ENCODE assay signal across 12 cellular contexts in the genomic region with DNA sequence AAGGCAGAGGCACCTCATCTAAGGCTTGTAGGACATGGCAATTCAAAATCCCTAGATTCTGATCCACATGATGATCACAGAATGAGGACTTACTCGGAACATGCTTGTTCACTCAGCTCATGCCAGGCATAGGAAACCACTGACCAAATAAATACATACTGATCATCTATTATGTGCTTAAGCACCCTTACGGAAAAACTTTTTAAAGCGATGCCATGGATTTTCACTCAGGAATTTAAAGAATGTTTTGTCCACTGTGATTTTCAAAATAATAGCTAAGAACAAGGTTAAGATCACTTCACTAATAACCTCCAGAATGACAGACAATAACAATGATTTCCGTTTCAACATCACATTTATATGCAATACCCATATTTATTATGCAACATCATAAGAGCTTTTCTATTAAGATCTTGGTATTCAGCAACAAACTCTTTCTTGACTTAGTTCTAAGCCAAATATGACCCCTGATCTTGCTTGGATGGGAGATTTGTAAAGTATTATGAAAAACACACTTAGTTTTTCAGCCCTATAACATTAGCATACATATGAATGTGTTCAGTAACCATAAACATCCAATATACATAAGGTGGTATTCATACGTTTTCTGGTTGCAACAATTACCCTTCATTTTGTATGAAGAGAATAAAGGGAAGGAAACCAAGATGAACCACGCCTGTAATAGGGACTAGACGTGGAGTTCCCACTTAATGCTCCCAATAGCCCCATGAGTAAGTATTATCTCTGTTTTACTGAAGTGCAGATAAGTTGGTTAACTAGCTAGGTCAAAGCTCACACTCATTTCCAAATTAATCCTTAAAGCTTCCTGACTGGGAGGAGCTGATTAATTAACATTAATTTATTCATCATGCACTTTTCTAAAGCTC. TPM values are rescaled to one million over a fixed set of nuclear protein-coding genes. Genes with fewer than 3 reads are reported as not detected.
DNase-seq lines count a peak whose midpoint lies in the region; ATAC-seq and TF ChIP-seq lines count a peak whose summit lies in the region.
"Had no signal": no experiment of that assay in that cellular context is flagged by ENCODE, and none has a peak within 500 bp of the region (broad histone marks: within the 10 kb centered on the region; RNA-seq: fewer than 3 reads in every experiment).

No MANE protein-coding gene starts in this region.

- peaks cover 22% of the 10 kb centered on the region for H3K4me1 Mint-ChIP-seq in activated naive CD4-positive, alpha-beta T cell treated with anti-CD3 and anti-CD28 coated beads, Interleukin-2, amount 50 U/mL, for 24 hours
- H3K4me1 Mint-ChIP-seq in activated naive CD4-positive, alpha-beta T cell treated with anti-CD3 and anti-CD28 coated beads, Interleukin-2, amount 10 ng/mL, durations not matched to agents 7 days and 5 days = peaks cover 8% of the 10 kb centered on the region
- H3K4me1 Mint-ChIP-seq in type B pancreatic cell (ENCODE audit: unreplicated experiment) = peaks cover 12% of the 10 kb centered on the region

- CTCF ChIA-PET in activated naive CD4-positive, alpha-beta T cell treated with anti-CD3 and anti-CD28 coated beads, Interleukin-2, amount 10 ng/mL, durations not matched to agents 7 days and 5 days (lab: Charles Lee) = no interaction called here

- no peaks in the 10 kb centered on the region for H3K36me3 Mint-ChIP-seq in activated naive CD4-positive, alpha-beta T cell treated with anti-CD3 and anti-CD28 coated beads, Interleukin-2, amount 50 U/mL, for 24 hours
- peaks cover 2% of the 10 kb centered on the region for H3K36me3 Mint-ChIP-seq in activated naive CD4-positive, alpha-beta T cell treated with anti-CD3 and anti-CD28 coated beads, Interleukin-2, amount 10 ng/mL, durations not matched to agents 7 days and 5 days
- H3K36me3 Mint-ChIP-seq in type B pancreatic cell = peaks cover 4% of the 10 kb centered on the region

- no peak for DNase-seq in activated naive CD4-positive, alpha-beta T cell treated with anti-CD3 and anti-CD28 coated beads, Interleukin-2, amount 10 ng/mL, durations not matched to agents 7 days and 5 days
- DNase-seq in astrocyte of the hippocampus (ENCODE audit: low read depth, low spot score) (peak; percentile 34), lung microvascular endothelial cell (ENCODE audit: low read depth in 2 of 2) (peak; percentile 16 to 36), type B pancreatic cell (ENCODE audit: extremely low spot score, unreplicated experiment) (no peak), EL (no peak)
- DNase-seq: activated CD4-positive, alpha-beta T cell treated with anti-CD3 and anti-CD28 coated beads, Interleukin-2, amount 50 U/mL, for 4 hours; activated effector memory CD4-positive, alpha-beta T cell treated with anti-CD3 and anti-CD28 coated beads, Interleukin-2, amount 50 U/mL, for 16 hours; PC-9 had no signal

- no peak for ATAC-seq in HG02852 (IDR thresholded peaks at IDR 0.05; ENCODE audit: unreplicated experiment)
- no peak for ATAC-seq in GM21526 (IDR thresholded peaks at IDR 0.05; ENCODE audit: low FRiP score, unreplicated experiment)

- H3K9me3 Mint-ChIP-seq in activated naive CD4-positive, alpha-beta T cell treated with anti-CD3 and anti-CD28 coated beads, Interleukin-2, amount 50 U/mL, for 24 hours = no peaks in the 10 kb centered on the region
- no peaks in the 10 kb centered on the region for H3K9me3 Mint-ChIP-seq in activated naive CD4-positive, alpha-beta T cell treated with anti-CD3 and anti-CD28 coated beads, Interleukin-2, amount 10 ng/mL, durations not matched to agents 7 days and 5 days
- H3K9me3 Mint-ChIP-seq in type B pancreatic cell = no peaks in the 10 kb centered on the region
- H3K9me3 Mint-ChIP-seq: T-helper 1 cell treated with Interleukin-12 subunit alpha and Interleukin-12 subunit beta and Interleukin-4 antibody, amounts not matched to agents 30 μg/mL and 1 μg/mL, for 36 hours had no signal

- H3K27ac Mint-ChIP-seq in activated naive CD4-positive, alpha-beta T cell treated with anti-CD3 and anti-CD28 coated beads, Interleukin-2, amount 50 U/mL, for 24 hours = no peak overlapping the region
- no peak overlapping the region for H3K27ac Mint-ChIP-seq in activated naive CD4-positive, alpha-beta T cell treated with anti-CD3 and anti-CD28 coated beads, Interleukin-2, amount 10 ng/mL, durations not matched to agents 7 days and 5 days
- no peak overlapping the region for H3K27ac Mint-ChIP-seq in type B pancreatic cell
- H3K27ac Mint-ChIP-seq: T-helper 1 cell treated with Interleukin-12 subunit alpha and Interleukin-12 subunit beta and Interleukin-4 antibody, amounts not matched to agents 30 μg/mL and 1 μg/mL, for 36 hours had no signal

- H3K27me3 Mint-ChIP-seq in activated naive CD4-positive, alpha-beta T cell treated with anti-CD3 and anti-CD28 coated beads, Interleukin-2, amount 50 U/mL, for 24 hours = peaks cover 12% of the 10 kb centered on the region
- peaks cover 40% of the 10 kb centered on the region for H3K27me3 Mint-ChIP-seq in activated naive CD4-positive, alpha-beta T cell treated with anti-CD3 and anti-CD28 coated beads, Interleukin-2, amount 10 ng/mL, durations not matched to agents 7 days and 5 days
- peaks cover 54% of the 10 kb centered on the region for H3K27me3 Mint-ChIP-seq in type B pancreatic cell

- no peak for TF ChIP-seq CTCF in type B pancreatic cell (conservative IDR thresholded peaks at IDR 0.05)

- peak overlapping the region; percentile 60 for H3K4me3 Mint-ChIP-seq in activated naive CD4-positive, alpha-beta T cell treated with anti-CD3 and anti-CD28 coated beads, Interleukin-2, amount 50 U/mL, for 24 hours
- H3K4me3 Mint-ChIP-seq in activated naive CD4-positive, alpha-beta T cell treated with anti-CD3 and anti-CD28 coated beads, Interleukin-2, amount 10 ng/mL, durations not matched to agents 7 days and 5 days = no peak overlapping the region
- H3K4me3 Mint-ChIP-seq in type B pancreatic cell = peak overlapping the region; percentile 81

RNA-seq across cellular contexts. Expression of gene CD302, which starts 2.0 kb away (rescaled TPM):
- 5.7 and 15.1 TPM in 2 replicates for total RNA-seq in lung microvascular endothelial cell
- 4.2 and 4.7 TPM in 2 replicates for total RNA-seq in type B pancreatic cell (ENCODE audit: low replicate concordance)

Comparison
In these comparisons a context has a peak if more than half of its experiments do, and no peak if none do; other contexts are left out.
1. DNase-seq: peak in astrocyte of the hippocampus (single experiment) and lung microvascular endothelial cell (2 of 2); none in activated naive CD4-positive, alpha-beta T cell treated with anti-CD3 and anti-CD28 coated beads, Interleukin-2, amount 10 ng/mL, durations not matched to agents 7 days and 5 days (single experiment), type B pancreatic cell (single experiment) and EL (single experiment).